In genomic region chr5:124936626-124936933, GRCh38 we compare ENCODE assay signal across 14 cellular contexts.
DNase-seq lines count a peak whose midpoint lies in the region; ATAC-seq and TF ChIP-seq lines count a peak whose summit lies in the region.
"Had no signal": no experiment of that assay in that cellular context is flagged by ENCODE, and none has a peak within 500 bp of the region (broad histone marks: within the 10 kb centered on the region; RNA-seq: fewer than 3 reads in every experiment).

No MANE protein-coding gene starts in this region.

- TF ChIP-seq CTCF in GM10248 (IDR thresholded peaks at IDR 0.05; ENCODE audit: control extremely low read depth, extremely low read depth, low read depth, missing control alignments) (no peak), H9 (conservative IDR thresholded peaks at IDR 0.05) (no peak)

- no peak overlapping the region for H4K5ac ChIP-seq in H9 (ENCODE audit: insufficient read length, low read depth, low read length)

- no peak overlapping the region for H4K91ac ChIP-seq in H9 (ENCODE audit: insufficient read length, low read depth, low read length)

- peaks cover 9 to 17% (median 12%) of the 10 kb centered on the region in 3 experiments; a peak in 6 of 7 replicates for H3K36me3 Mint-ChIP-seq in H9 (ENCODE audit: insufficient read depth in 1 of 3, low read depth in 3 of 3)
- H3K36me3 Mint-ChIP-seq: activated CD4-positive, alpha-beta memory T cell treated with anti-CD3 and anti-CD28 coated beads for 36 hours; activated naive CD8-positive, alpha-beta T cell treated with anti-CD3 and anti-CD28 coated beads, Interleukin-2, amount 10 ng/mL, durations not matched to agents 7 days and 5 days had no signal

- H2BK20ac ChIP-seq in H9 (ENCODE audit: low read depth, low read length, poor library complexity, severe bottlenecking), result no peak overlapping the region

- no peak overlapping the region for H3K27ac ChIP-seq in H9 (ENCODE audit: insufficient read length, low read depth, low read length)
- H3K27ac ChIP-seq: A549, parathyroid adenoma had no signal

- H2BK12ac ChIP-seq in H9 (ENCODE audit: insufficient read length, low read depth, low read length), result no peak overlapping the region

- H3K4me1 ChIP-seq in H9 (ENCODE audit: insufficient read depth, low read length), result peaks cover 2% of the 10 kb centered on the region; the same call in 1 of the 2 replicates
- H3K4me1 ChIP-seq: A549, parathyroid adenoma had no signal

- H2AK5ac ChIP-seq in H9 (ENCODE audit: insufficient read length, low read length), result no peak overlapping the region

- no peaks in the 10 kb centered on the region for H3K79me2 ChIP-seq in H9 (ENCODE audit: insufficient read depth, low read length)
- H3K79me2 ChIP-seq: parathyroid adenoma had no signal

- peak; percentile 45 for DNase-seq in GM10248 (ENCODE audit: extremely low spot score)
- no peak for DNase-seq in H9
- DNase-seq in DMS153 treated with DMSO at 0.1 percent for 48 hours (lab: John Stamatoyannopoulos, UW; ENCODE audit: unreplicated experiment), result no peak
- DNase-seq in NCI-H1105 (lab: John Stamatoyannopoulos, UW), result no peak
- no peak for DNase-seq in sciatic nerve (ENCODE audit: low spot score)
- DNase-seq: activated CD4-positive, alpha-beta memory T cell treated with anti-CD3 and anti-CD28 coated beads for 36 hours; activated naive CD8-positive, alpha-beta T cell treated with anti-CD3 and anti-CD28 coated beads, Interleukin-2, amount 10 ng/mL, durations not matched to agents 7 days and 5 days; DND-41; NCI-H526 treated with DMSO at 0.1 percent for 48 hours had no signal

- no peak overlapping the region for H2BK120ac ChIP-seq in H9 (ENCODE audit: low read depth, low read length, poor library complexity, severe bottlenecking)

- no peak overlapping the region for H3K56ac ChIP-seq in H9 (ENCODE audit: insufficient read length, low read depth, low read length)

- no peak overlapping the region for H2BK5ac ChIP-seq in H9 (ENCODE audit: insufficient read length, low read length)

- H3K27me3 Mint-ChIP-seq in H9 (ENCODE audit: low read depth), result no peaks in the 10 kb centered on the region
- H3K27me3 Mint-ChIP-seq: activated CD4-positive, alpha-beta memory T cell treated with anti-CD3 and anti-CD28 coated beads for 36 hours; activated naive CD8-positive, alpha-beta T cell treated with anti-CD3 and anti-CD28 coated beads, Interleukin-2, amount 10 ng/mL, durations not matched to agents 7 days and 5 days had no signal

- H3K14ac ChIP-seq in H9 (ENCODE audit: insufficient read depth, low read length), result no peak overlapping the region

- no peak overlapping the region for H3K27ac Mint-ChIP-seq in H9
- H3K27ac Mint-ChIP-seq: activated CD4-positive, alpha-beta memory T cell treated with anti-CD3 and anti-CD28 coated beads for 36 hours; activated naive CD8-positive, alpha-beta T cell treated with anti-CD3 and anti-CD28 coated beads, Interleukin-2, amount 10 ng/mL, durations not matched to agents 7 days and 5 days had no signal

- no peak overlapping the region for H3K4me3 Mint-ChIP-seq in H9
- H3K4me3 Mint-ChIP-seq: activated CD4-positive, alpha-beta memory T cell treated with anti-CD3 and anti-CD28 coated beads for 36 hours; activated naive CD8-positive, alpha-beta T cell treated with anti-CD3 and anti-CD28 coated beads, Interleukin-2, amount 10 ng/mL, durations not matched to agents 7 days and 5 days had no signal

- H3K27me3 ChIP-seq in H9 (ENCODE audit: insufficient read depth, low read length), result no peaks in the 10 kb centered on the region

- H3K23ac ChIP-seq in H9 (ENCODE audit: insufficient read length, low read depth, low read length), result no peak overlapping the region

- POLR2A ChIA-PET in GM10248 (lab: Yijun Ruan, JAX), result no interaction called here

- no peak overlapping the region for H3K4ac ChIP-seq in H9 (ENCODE audit: low read depth, low read length)

- H3K18ac ChIP-seq in H9 (ENCODE audit: insufficient read length, low read depth, low read length), result no peak overlapping the region

- no peaks in the 10 kb centered on the region for H3K9me3 ChIP-seq in H9 (ENCODE audit: control insufficient read depth, low read depth, low read length)
- H3K9me3 ChIP-seq: A549 had no signal

- H3K4me1 Mint-ChIP-seq in H9, result peaks cover 3 to 8% of the 10 kb centered on the region in 2 experiments; a peak in 3 of 4 replicates

- H2BK15ac ChIP-seq in H9 (ENCODE audit: low read depth, low read length), result no peak overlapping the region

- CTCF ChIA-PET in GM10248 (lab: Yijun Ruan, JAX), result interaction anchor here (1.4 to 1.8 kb wide), 3 partner anchors 11 to 33 kb away, joined by 3 to 5 read pairs (median 5); no protein-coding TSS in a partner anchor

- H3K9ac ChIP-seq in H9 (ENCODE audit: extremely low read depth, insufficient read length, low read length), result no peak overlapping the region
- H3K9ac ChIP-seq: parathyroid adenoma had no signal

- intact Hi-C loops in sciatic nerve (cut with DNase I), result no loop called here

- no peak overlapping the region for H2AFZ ChIP-seq in H9 (ENCODE audit: low read length)
- H2AFZ ChIP-seq: parathyroid adenoma had no signal

- WGBS in H9 (ENCODE audit: extremely low coverage, insufficient read length, low lambda C conversion rate), result no CpG with 5 or more reads among the region's 4 CpGs

- ATAC-seq in GM19397 (IDR thresholded peaks at IDR 0.05; ENCODE audit: unreplicated experiment) (peak; percentile 46), HG02798 (IDR thresholded peaks at IDR 0.05; ENCODE audit: poor library complexity, unreplicated experiment) (peak; percentile 62), HG03520 (IDR thresholded peaks at IDR 0.05; ENCODE audit: unreplicated experiment) (peak; percentile 50), sciatic nerve (no peak)

- H4K8ac ChIP-seq in H9 (replicated peaks; ENCODE audit: insufficient read length, low read depth, low read length), result no peak overlapping the region

- no peak overlapping the region for H3T11ph ChIP-seq in H9 (ENCODE audit: low read length)

- no peaks in the 10 kb centered on the region for H3K79me1 ChIP-seq in H9 (ENCODE audit: insufficient read depth, low read depth, low read length, poor library complexity, severe bottlenecking)

- no peaks in the 10 kb centered on the region for H4K20me1 ChIP-seq in H9 (ENCODE audit: control insufficient read depth, insufficient read depth, insufficient read length)

- H3K9me3 Mint-ChIP-seq in H9, result peaks cover 9% of the 10 kb centered on the region in 2 experiments

- H3K23me2 ChIP-seq in H9 (ENCODE audit: insufficient read length, low read depth, low read length, poor library complexity, severe bottlenecking), result no peaks in the 10 kb centered on the region

- H3K4me2 ChIP-seq in H9 (ENCODE audit: insufficient read depth, insufficient read length, low read length), result no peak overlapping the region
- H3K4me2 ChIP-seq: A549 had no signal
